In the genomic region with DNA sequence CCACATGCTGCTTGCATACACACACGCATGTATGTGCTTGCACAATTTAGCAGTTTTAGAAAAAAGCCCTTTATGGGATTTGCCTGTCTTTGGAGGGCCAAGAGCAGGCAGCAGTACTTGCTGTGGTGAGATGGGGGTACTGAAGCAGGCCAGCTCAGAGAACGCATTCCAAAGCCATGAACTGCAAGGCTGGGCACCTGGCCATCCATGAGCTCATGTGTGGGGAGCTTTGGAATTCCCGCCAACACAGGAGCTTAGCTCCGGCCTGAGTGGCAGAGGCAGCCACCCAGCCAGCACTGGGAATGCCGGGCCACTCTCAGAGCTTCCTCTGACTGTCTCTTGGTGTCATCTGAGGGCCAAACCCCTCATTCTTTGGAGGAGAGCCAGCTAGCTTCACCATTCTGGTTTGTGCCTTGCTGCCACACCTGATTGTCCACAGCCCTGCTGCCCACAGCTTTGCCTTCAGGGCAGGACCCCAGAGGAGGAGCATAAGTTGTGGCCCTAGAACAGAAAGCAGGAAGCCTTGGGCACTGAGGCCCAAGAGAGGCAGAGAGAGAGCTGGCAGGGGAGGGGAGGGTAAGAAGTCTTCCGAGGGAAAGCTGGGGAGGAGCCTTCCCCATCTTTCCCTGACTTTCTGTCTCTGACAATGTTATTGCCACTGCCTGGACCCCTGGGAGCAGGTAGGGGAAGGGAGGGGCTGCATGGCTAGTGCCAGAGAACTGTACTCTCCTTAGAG, we compare ENCODE assay signal across 8 cellular contexts.
DNase-seq lines count a peak whose midpoint lies in the region; ATAC-seq and TF ChIP-seq lines count a peak whose summit lies in the region.

No MANE protein-coding gene starts in this region.

- DNase-seq in GM04503 (ENCODE audit: low read depth): peak; percentile 81
- DNase-seq in SW480 (ENCODE audit: low spot score): peak; percentile 79
- peak; percentile 86 for DNase-seq in Right ventricle myocardium inferior (ENCODE audit: missing footprints)
- peak; percentile 69 to 92 for DNase-seq in psoas muscle
- no peak for DNase-seq in NCI-H1417 treated with DMSO at 0.1 percent for 48 hours (lab: John Stamatoyannopoulos, UW)
- no peak for DNase-seq in NCI-H345 treated with DMSO at 0.1 percent for 48 hours (lab: John Stamatoyannopoulos, UW; ENCODE audit: unreplicated experiment)
- DNase-seq in NCI-H2107 treated with DMSO at 0.1 percent for 48 hours (lab: John Stamatoyannopoulos, UW; ENCODE audit: unreplicated experiment): no peak

- no peak overlapping the region for H3K4me3 ChIP-seq in psoas muscle

- peak; percentile 46 for TF ChIP-seq CTCF in psoas muscle (IDR thresholded peaks at IDR 0.05)

- ATAC-seq in Right ventricle myocardium inferior: peak; percentile 94
- peak; percentile 94 to 99 (median 98) for ATAC-seq in psoas muscle
- no peak for ATAC-seq in HG02852 (IDR thresholded peaks at IDR 0.05; ENCODE audit: unreplicated experiment)

- no peaks in the 10 kb centered on the region for H3K36me3 ChIP-seq in psoas muscle (ENCODE audit: insufficient read depth in 1 of 2, low read depth in 1 of 2)

- no peaks in the 10 kb centered on the region for H3K9me3 ChIP-seq in psoas muscle

- H3K27me3 ChIP-seq in psoas muscle (ENCODE audit: insufficient read depth in 3 of 3, low read length in 2 of 3): peaks cover 0 to 5% (median 0%) of the 10 kb centered on the region in 3 donors

- intact Hi-C loops in Right ventricle myocardium inferior (cut with DNase I) (no loop called here), psoas muscle (cut with DNase I) (loop anchor here in 1 of 2 donors (5.0 kb wide), 1 partner anchor 91 kb away; a partner anchor contains a TSS)

- WGBS in psoas muscle, 3 donors: 8 to 15% (median 11%) methylated on average over 6 of the region's 6 CpGs

- H3K4me1 ChIP-seq in psoas muscle: peaks cover 25% of the 10 kb centered on the region

- peak overlapping the region; percentile 71 for H3K27ac ChIP-seq in psoas muscle

Comparison
In these comparisons a context has a peak if more than half of its experiments do, and no peak if none do; other contexts are left out.
1. DNase-seq: peak in GM04503 (single experiment), SW480 (single experiment), Right ventricle myocardium inferior (single experiment) and psoas muscle (2 of 2); none in NCI-H1417 treated with DMSO at 0.1 percent for 48 hours (single experiment), NCI-H345 treated with DMSO at 0.1 percent for 48 hours (single experiment) and NCI-H2107 treated with DMSO at 0.1 percent for 48 hours (single experiment).